8 cellular contexts compared by ENCODE assay signal in the genomic region with DNA sequence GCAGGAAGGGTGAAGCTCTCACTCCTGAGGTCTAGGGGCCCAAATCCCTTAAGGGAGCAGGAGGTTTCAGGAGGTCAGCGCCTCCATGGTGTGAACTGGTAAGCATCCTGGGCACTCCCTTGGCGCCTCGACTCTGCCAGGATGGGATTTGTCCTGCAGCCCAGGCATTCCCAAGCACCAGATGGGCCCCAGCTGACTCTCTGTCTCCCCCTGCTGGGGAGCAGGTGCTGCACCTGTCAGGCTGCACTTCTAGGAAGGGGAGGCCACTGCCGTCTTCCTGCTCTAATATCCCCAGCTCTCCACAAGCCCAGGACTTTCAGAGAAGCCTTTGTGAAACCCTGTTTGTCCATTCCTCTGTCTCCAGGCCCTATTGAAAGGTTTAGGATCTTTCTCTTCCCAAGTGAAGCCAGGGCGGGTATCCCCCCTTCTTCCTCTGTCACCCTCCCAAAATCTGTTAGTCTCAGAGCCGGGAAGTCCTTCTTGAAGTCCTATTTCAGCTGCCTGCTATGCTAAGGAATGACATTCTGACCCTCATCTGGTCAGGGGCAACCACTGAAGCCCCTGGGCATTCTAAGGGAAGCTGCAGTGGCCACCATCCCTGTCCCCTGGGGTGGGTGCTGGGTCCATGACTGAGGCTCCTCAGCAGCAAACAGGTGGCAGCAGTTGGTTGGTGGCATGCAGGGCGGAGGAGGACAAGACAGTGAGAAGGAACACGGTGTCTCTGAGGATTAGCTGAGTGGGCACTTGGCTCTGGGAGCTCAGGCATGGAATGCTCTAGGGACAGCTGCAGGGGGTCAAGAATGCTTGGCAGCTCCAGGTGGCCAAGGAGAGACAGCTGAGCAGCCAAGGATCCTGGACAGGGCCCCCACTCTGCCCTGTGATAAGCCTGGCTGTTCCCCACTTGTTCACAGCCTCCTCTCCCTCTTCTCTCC. TPM values are rescaled to one million over a fixed set of nuclear protein-coding genes. Genes with fewer than 3 reads are reported as not detected.
DNase-seq lines count a peak whose midpoint lies in the region; ATAC-seq and TF ChIP-seq lines count a peak whose summit lies in the region.

No MANE protein-coding gene starts in this region.

- peak; percentile 64 to 93 (median 87) for TF ChIP-seq CTCF in dorsolateral prefrontal cortex (IDR thresholded peaks at IDR 0.05 in 54 of 56, conservative IDR thresholded peaks at IDR 0.05 in 2 of 56; ENCODE audit: low read depth in 1 of 56, partially characterized antibody in 56 of 56)
- peak; percentile 61 for TF ChIP-seq CTCF in lung (IDR thresholded peaks at IDR 0.05; ENCODE audit: control extremely low read depth, extremely low read depth)

- H3K27me3 ChIP-seq in dorsolateral prefrontal cortex = no peaks in the 10 kb centered on the region
- H3K27me3 ChIP-seq in lung (ENCODE audit: control insufficient read depth, insufficient read depth) = no peaks in the 10 kb centered on the region

- H3K27ac ChIP-seq in dorsolateral prefrontal cortex (peak overlapping the region in 53 of 59 donors; percentile 7 to 71 (median 51)), lung (ENCODE audit: low read depth in 1 of 2, low read length in 1 of 2) (no peak overlapping the region)

- H3K4me3 ChIP-seq in dorsolateral prefrontal cortex (no peak overlapping the region), lung (no peak overlapping the region)

- H3K9me3 ChIP-seq in lung (ENCODE audit: control insufficient read depth in 2 of 2, insufficient read depth in 1 of 2, low read length in 1 of 2) = no peaks in the 10 kb centered on the region

- 57 to 58% methylated on average over 8 of the region's 8 CpGs for WGBS in lung, 2 donors

- no peaks in the 10 kb centered on the region for H3K4me1 Mint-ChIP-seq in activated CD4-positive, alpha-beta T cell treated with anti-CD3 and anti-CD28 coated beads for 36 hours
- H3K4me1 Mint-ChIP-seq in stimulated activated naive CD8-positive, alpha-beta T cell treated with anti-CD3 and anti-CD28 coated beads, Interleukin-15, amount 100 ng/mL, for 72 hours = peaks cover 2% of the 10 kb centered on the region

- CTCF ChIA-PET in activated CD4-positive, alpha-beta T cell treated with anti-CD3 and anti-CD28 coated beads for 36 hours (lab: Charles Lee) = interaction anchor here (0.7 to 3.4 kb wide), 29 partner anchors 8 to 425 kb away, joined by 3 to 28 read pairs (median 4); partner anchors contain the start of gene ADORA1

- DNase-seq in activated CD4-positive, CD25-positive, alpha-beta regulatory T cell treated with anti-CD3 and anti-CD28 coated beads, Interleukin-2, amount 50 U/mL, for 72 hours = peak; percentile 41
- DNase-seq in NCI-H1105 (lab: John Stamatoyannopoulos, UW) = peak; percentile 32
- peak; percentile 75 for DNase-seq in activated CD4-positive, alpha-beta T cell treated with anti-CD3 and anti-CD28 coated beads for 36 hours
- peak; percentile 56 to 79 (median 72) for DNase-seq in dorsolateral prefrontal cortex
- peak; percentile 61 for DNase-seq in lung (ENCODE audit: low spot score)
- peak; percentile 40 to 41 for DNase-seq in stimulated activated naive CD8-positive, alpha-beta T cell treated with anti-CD3 and anti-CD28 coated beads, Interleukin-15, amount 100 ng/mL, for 72 hours

- H3K27ac Mint-ChIP-seq in activated CD4-positive, alpha-beta T cell treated with anti-CD3 and anti-CD28 coated beads for 36 hours = no peak overlapping the region
- H3K27ac Mint-ChIP-seq in stimulated activated naive CD8-positive, alpha-beta T cell treated with anti-CD3 and anti-CD28 coated beads, Interleukin-15, amount 100 ng/mL, for 72 hours = peak overlapping the region; percentile 37 to 40

- intact Hi-C loops in activated CD4-positive, alpha-beta T cell treated with anti-CD3 and anti-CD28 coated beads for 36 hours (cut with DNase I, micrococcal nuclease) = loop anchor here (1.0 to 5.0 kb wide), 5 partner anchors 44 to 135 kb away; no protein-coding TSS in a partner anchor
- intact Hi-C loops in dorsolateral prefrontal cortex (cut with DNase I) = loop anchor here (2.0 to 5.0 kb wide), 3 partner anchors 45 to 135 kb away; no protein-coding TSS in a partner anchor

- no peak for ATAC-seq in activated CD4-positive, CD25-positive, alpha-beta regulatory T cell treated with anti-CD3 and anti-CD28 coated beads, Interleukin-2, amount 50 U/mL, for 24 hours
- ATAC-seq in activated CD4-positive, alpha-beta T cell treated with anti-CD3 and anti-CD28 coated beads for 36 hours = peak; percentile 75
- ATAC-seq in lung (ENCODE audit: insufficient read depth, low FRiP score) = no peak
- ATAC-seq in stimulated activated naive CD8-positive, alpha-beta T cell treated with anti-CD3 and anti-CD28 coated beads, Interleukin-15, amount 100 ng/mL, for 72 hours = peak; percentile 43
- ATAC-seq in GM18873 (IDR thresholded peaks at IDR 0.05; ENCODE audit: low FRiP score, unreplicated experiment) = no peak

- POLR2A ChIA-PET in activated CD4-positive, alpha-beta T cell treated with anti-CD3 and anti-CD28 coated beads for 36 hours (lab: Charles Lee) = no interaction called here

- H3K36me3 Mint-ChIP-seq in activated CD4-positive, alpha-beta T cell treated with anti-CD3 and anti-CD28 coated beads for 36 hours (ENCODE audit: low read depth) = no peaks in the 10 kb centered on the region

- H3K4me3 Mint-ChIP-seq in activated CD4-positive, alpha-beta T cell treated with anti-CD3 and anti-CD28 coated beads for 36 hours = no peak overlapping the region
- no peak overlapping the region for H3K4me3 Mint-ChIP-seq in stimulated activated naive CD8-positive, alpha-beta T cell treated with anti-CD3 and anti-CD28 coated beads, Interleukin-15, amount 100 ng/mL, for 72 hours

- H3K9me3 Mint-ChIP-seq in activated CD4-positive, alpha-beta T cell treated with anti-CD3 and anti-CD28 coated beads for 36 hours (ENCODE audit: low read depth) = no peaks in the 10 kb centered on the region
- no peaks in the 10 kb centered on the region for H3K9me3 Mint-ChIP-seq in stimulated activated naive CD8-positive, alpha-beta T cell treated with anti-CD3 and anti-CD28 coated beads, Interleukin-15, amount 100 ng/mL, for 72 hours

- H3K36me3 ChIP-seq in lung (ENCODE audit: control insufficient read depth in 2 of 2, insufficient read depth in 2 of 2, low read length in 2 of 2) = no peaks in the 10 kb centered on the region

- H3K4me1 ChIP-seq in lung (ENCODE audit: control insufficient read depth in 2 of 2, insufficient read depth in 2 of 2, low read length in 2 of 2) = peaks cover 0 to 1% of the 10 kb centered on the region in 2 donors

- H3K27me3 Mint-ChIP-seq in activated CD4-positive, alpha-beta T cell treated with anti-CD3 and anti-CD28 coated beads for 36 hours = no peaks in the 10 kb centered on the region
- H3K27me3 Mint-ChIP-seq in stimulated activated naive CD8-positive, alpha-beta T cell treated with anti-CD3 and anti-CD28 coated beads, Interleukin-15, amount 100 ng/mL, for 72 hours = no peaks in the 10 kb centered on the region

RNA-seq across cellular contexts. Expression of gene MYBPH, which starts 3.2 kb away (rescaled TPM):
- not detected for total RNA-seq in activated CD4-positive, alpha-beta T cell treated with anti-CD3 and anti-CD28 coated beads for 36 hours
- total RNA-seq in dorsolateral prefrontal cortex (1 to 10 TPM in 11 of 120 experiments, under 1 TPM in 54, not detected in 55; 0.24 to 4.4 (median 0.48) TPM), lung (not detected)
- polyA plus RNA-seq in lung = under 1 TPM; 0.16 to 0.41 TPM

RNA-seq across cellular contexts. Expression of gene CHI3L1, which starts 14.1 kb away (rescaled TPM):
- under 1 TPM; 0.09 to 0.18 TPM for total RNA-seq in activated CD4-positive, alpha-beta T cell treated with anti-CD3 and anti-CD28 coated beads for 36 hours
- 1,000 to 10,000 TPM in 3 of 120 experiments, 100 to 1,000 TPM in 31, 10 to 100 TPM in 86; 17.8 to 1,525 (median 52.6) TPM for total RNA-seq in dorsolateral prefrontal cortex
- 10 to 100 TPM; 46.4 to 98.6 TPM for total RNA-seq in lung
- 100 to 1,000 TPM; 122 to 169 TPM for polyA plus RNA-seq in lung

RNA-seq across cellular contexts. Expression of gene ADORA1, which starts 44.9 kb away (rescaled TPM):
- total RNA-seq in activated CD4-positive, alpha-beta T cell treated with anti-CD3 and anti-CD28 coated beads for 36 hours = not detected
- total RNA-seq in dorsolateral prefrontal cortex = 100 to 1,000 TPM in 3 of 120 experiments, 10 to 100 TPM in 117; 45.1 to 109 (median 75.9) TPM
- 1 to 10 TPM in 1 of 2 donors, under 1 TPM in 1; 0.57 to 2.3 TPM for total RNA-seq in lung
- polyA plus RNA-seq in lung = under 1 TPM; 0.77 to 0.81 TPM

RNA-seq across cellular contexts. Expression of gene CHIT1, which starts 57.0 kb away (rescaled TPM):
- under 1 TPM; 0.63 to 0.80 TPM for total RNA-seq in activated CD4-positive, alpha-beta T cell treated with anti-CD3 and anti-CD28 coated beads for 36 hours
- total RNA-seq in dorsolateral prefrontal cortex (1 to 10 TPM in 92 of 120 experiments, under 1 TPM in 24, not detected in 4; 0.17 to 6.8 (median 1.6) TPM), lung (1 to 10 TPM in 1 of 2 donors, under 1 TPM in 1; 0.89 to 1.6 TPM)
- polyA plus RNA-seq in lung = 1 to 10 TPM; 2.3 to 4.9 TPM

Comparison
In these comparisons a context has a peak if more than half of its experiments do, and no peak if none do; other contexts are left out.
1. ATAC-seq: peak in activated CD4-positive, alpha-beta T cell treated with anti-CD3 and anti-CD28 coated beads for 36 hours (single experiment) and stimulated activated naive CD8-positive, alpha-beta T cell treated with anti-CD3 and anti-CD28 coated beads, Interleukin-15, amount 100 ng/mL, for 72 hours (single experiment); none in activated CD4-positive, CD25-positive, alpha-beta regulatory T cell treated with anti-CD3 and anti-CD28 coated beads, Interleukin-2, amount 50 U/mL, for 24 hours (0 of 2), lung (single experiment) and GM18873 (single experiment).
2. H3K27ac ChIP-seq: peak in dorsolateral prefrontal cortex (53 of 59); none in lung (0 of 2).
3. RNA of gene CHI3L1, which starts 14.1 kb away (total RNA-seq): 46.4 to 98.6 TPM in lung and 17.8 to 1,525 TPM in dorsolateral prefrontal cortex; 0.09 to 0.18 TPM in activated CD4-positive, alpha-beta T cell treated with anti-CD3 and anti-CD28 coated beads for 36 hours; every median in the first group is over 10 times any median in the second.
4. RNA of gene ADORA1, which starts 44.9 kb away (total RNA-seq): 45.1 to 109 TPM in dorsolateral prefrontal cortex; 0.57 to 2.3 TPM in lung and not detected in activated CD4-positive, alpha-beta T cell treated with anti-CD3 and anti-CD28 coated beads for 36 hours; every median in the first group is over 10 times any median in the second.
5. Peak in every context shown above with its lines, with median percentiles within 50 percentile points of each other: DNase-seq.